ENCODE assay signal across 23 cellular contexts in the genomic region with DNA sequence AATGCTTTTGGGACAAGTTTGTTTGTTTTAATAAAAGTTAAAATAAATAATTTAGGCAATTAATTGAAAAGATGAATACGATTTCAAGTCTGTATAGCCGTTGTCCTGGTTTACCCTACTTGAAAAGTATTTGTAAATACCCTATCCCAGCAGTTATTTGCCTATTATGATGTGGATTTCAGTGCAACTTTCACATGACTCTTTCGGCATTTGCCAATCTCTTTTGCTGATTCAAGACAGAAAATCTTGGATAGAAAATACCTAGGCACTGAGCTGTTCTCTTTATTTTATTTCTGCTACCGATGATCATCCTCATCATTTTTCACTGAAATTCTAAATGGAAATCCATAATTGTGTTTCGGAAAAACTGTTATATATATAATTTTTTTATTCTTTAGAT.
"Had no signal": no experiment of that assay in that cellular context is flagged by ENCODE, and none has a peak within 500 bp of the region (broad histone marks: within the 10 kb centered on the region; RNA-seq: fewer than 3 reads in every experiment).

No MANE protein-coding gene starts in this region.

- H3K4me3 Mint-ChIP-seq: naive thymus-derived CD8-positive, alpha-beta T cell; stimulated activated naive B cell treated with anti-CD40 and anti-IgM and Interleukin-4, amounts not matched to agents 10 μg/mL and 1 μg/mL and 100 μg/mL, for 72 hours; stimulated activated naive CD8-positive, alpha-beta T cell treated with anti-CD3 and anti-CD28 coated beads, Interleukin-15, amount 100 ng/mL, for 72 hours had no signal

- H3K4me1 Mint-ChIP-seq: naive thymus-derived CD8-positive, alpha-beta T cell; stimulated activated naive CD8-positive, alpha-beta T cell treated with anti-CD3 and anti-CD28 coated beads, Interleukin-15, amount 100 ng/mL, for 72 hours had no signal

- H3K27me3 Mint-ChIP-seq: stimulated activated naive B cell treated with anti-CD40 and anti-IgM and Interleukin-4, amounts not matched to agents 10 μg/mL and 1 μg/mL and 100 μg/mL, for 72 hours had no signal

- H3K36me3 ChIP-seq: gastroesophageal sphincter, neutrophil, ovary, right lobe of liver, tibial nerve had no signal

- H3K27me3 ChIP-seq: gastroesophageal sphincter, ovary, right lobe of liver, testis, tibial nerve had no signal

- H3K27ac Mint-ChIP-seq: naive thymus-derived CD8-positive, alpha-beta T cell; stimulated activated naive B cell treated with anti-CD40 and anti-IgM and Interleukin-4, amounts not matched to agents 10 μg/mL and 1 μg/mL and 100 μg/mL, for 72 hours; stimulated activated naive CD8-positive, alpha-beta T cell treated with anti-CD3 and anti-CD28 coated beads, Interleukin-15, amount 100 ng/mL, for 72 hours had no signal

- H3K27ac ChIP-seq: dorsolateral prefrontal cortex, gastroesophageal sphincter, neutrophil, ovary, right lobe of liver, testis, tibial nerve had no signal

- DNase-seq: central memory CD4-positive, alpha-beta T cell; cortex of kidney; dorsolateral prefrontal cortex; effector memory CD4-positive, alpha-beta T cell; foreskin fibroblast; glutamatergic neuron; kidney glomerular epithelial cell; mammary epithelial cell; mucosa of descending colon; naive thymus-derived CD8-positive, alpha-beta T cell; ovary; retina; right lobe of liver; stimulated activated CD4-positive, alpha-beta T cell treated with anti-CD3 and anti-CD28 coated beads, Interleukin-2, amount 100 ng/mL, for 24 hours; stimulated activated CD4-positive, alpha-beta T cell treated with anti-CD3 and anti-CD28 coated beads, Interleukin-4, amount 100 ng/mL, for 4 hours; stimulated activated naive B cell treated with anti-CD40 and anti-IgM and Interleukin-4, amounts not matched to agents 10 μg/mL and 1 μg/mL and 100 μg/mL, for 72 hours; stimulated activated naive CD8-positive, alpha-beta T cell treated with anti-CD3 and anti-CD28 coated beads, Interleukin-15, amount 100 ng/mL, for 72 hours; testis had no signal

- H3K9me3 ChIP-seq: gastroesophageal sphincter, mucosa of descending colon, neutrophil, ovary, right lobe of liver, testis, tibial nerve had no signal

- H3K9me3 Mint-ChIP-seq: stimulated activated naive B cell treated with anti-CD40 and anti-IgM and Interleukin-4, amounts not matched to agents 10 μg/mL and 1 μg/mL and 100 μg/mL, for 72 hours; stimulated activated naive CD8-positive, alpha-beta T cell treated with anti-CD3 and anti-CD28 coated beads, Interleukin-15, amount 100 ng/mL, for 72 hours had no signal

- H3K4me3 ChIP-seq: dorsolateral prefrontal cortex, gastroesophageal sphincter, mucosa of descending colon, ovary, right lobe of liver, testis, tibial nerve had no signal

- H3K36me3 Mint-ChIP-seq: naive thymus-derived CD8-positive, alpha-beta T cell; stimulated activated naive B cell treated with anti-CD40 and anti-IgM and Interleukin-4, amounts not matched to agents 10 μg/mL and 1 μg/mL and 100 μg/mL, for 72 hours had no signal

- ATAC-seq: esophagus mucosa; gastroesophageal sphincter; left lobe of liver; naive thymus-derived CD8-positive, alpha-beta T cell; right lobe of liver; stimulated activated naive B cell treated with anti-CD40 and anti-IgM and Interleukin-4, amounts not matched to agents 10 μg/mL and 1 μg/mL and 100 μg/mL, for 72 hours; stimulated activated naive CD8-positive, alpha-beta T cell treated with anti-CD3 and anti-CD28 coated beads, Interleukin-15, amount 100 ng/mL, for 72 hours had no signal

- H3K4me1 ChIP-seq: testis had no signal
